Comparison of ENCODE assay signal across 36 cellular contexts in the genomic region with DNA sequence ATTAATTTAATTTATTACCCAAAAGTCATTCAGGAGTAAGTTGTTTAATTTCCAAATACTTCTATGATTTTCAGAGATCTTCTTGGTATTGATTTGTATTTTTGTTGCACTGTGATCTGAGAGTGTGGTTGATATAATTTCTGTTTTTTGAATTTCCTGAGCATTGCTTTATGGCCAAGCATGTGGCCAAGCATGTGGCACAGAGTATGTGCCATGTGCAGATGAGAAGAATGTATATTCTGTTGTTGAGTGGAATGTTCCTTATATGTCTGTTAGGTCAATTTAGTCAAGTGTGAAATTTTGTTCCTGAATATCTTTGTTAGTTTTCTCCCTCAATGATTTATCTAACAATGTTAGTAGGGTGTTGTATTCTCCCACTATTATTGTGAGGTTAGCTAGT. TPM values are rescaled to one million over a fixed set of nuclear protein-coding genes. Genes with fewer than 3 reads are reported as not detected.
"Had no signal": no experiment of that assay in that cellular context is flagged by ENCODE, and none has a peak within 500 bp of the region (broad histone marks: within the 10 kb centered on the region; RNA-seq: fewer than 3 reads in every experiment).

No MANE protein-coding gene starts in this region.

- ATAC-seq: activated CD8-positive, alpha-beta T cell treated with anti-CD3 and anti-CD28 coated beads for 36 hours; activated naive CD4-positive, alpha-beta T cell treated with anti-CD3 and anti-CD28 coated beads, Interleukin-2, amount 50 U/mL, for 72 hours; activated T-cell treated with anti-CD3 and anti-CD28 coated beads, Interleukin-2, amount 50 U/mL, for 4 hours; activated T-helper 17 cell treated with anti-CD3 and anti-CD28 coated beads, Interleukin-2, amount 50 U/mL, for 72 hours; body of pancreas had no signal

- H3K4me1 ChIP-seq: adrenal gland, body of pancreas, breast epithelium had no signal

- H3K27me3 ChIP-seq: adrenal gland, body of pancreas, brain microvascular endothelial cell, breast epithelium had no signal

- H3K4me3 ChIP-seq: adrenal gland, body of pancreas, breast epithelium had no signal

- H3K4me3 Mint-ChIP-seq: activated B cell treated with CpG ODN at 0.5 μM for 24 hours; activated CD4-positive, alpha-beta memory T cell treated with anti-CD3 and anti-CD28 coated beads for 36 hours; activated CD4-positive, alpha-beta T cell treated with anti-CD3 and anti-CD28 coated beads, Interleukin-2, amount 10 ng/mL, durations not matched to agents 24 days and 14 days; activated CD8-positive, alpha-beta T cell treated with anti-CD3 and anti-CD28 coated beads for 36 hours; activated naive CD4-positive, alpha-beta T cell treated with anti-CD3 and anti-CD28 coated beads for 36 hours; activated naive CD8-positive, alpha-beta T cell treated with anti-CD3 and anti-CD28 coated beads for 36 hours; activated T-cell treated with anti-CD3 and anti-CD28 coated beads, Interleukin-2, amount 50 U/mL, for 4 hours; activated T-helper 1 cell treated with anti-CD3 and anti-CD28 coated beads, Interleukin-12 subunit alpha, Interleukin-12 subunit beta, Interleukin-2, Interleukin-4 antibody, amounts not matched to agents 30 ng/mL and 10 ng/mL and 1 ng/mL, durations not matched to agents 14 hours and 24 hours and 36 hours; activated T-helper 17 cell treated with anti-CD3 and anti-CD28 coated beads, Interleukin-2, amount 50 U/mL, for 72 hours; T-helper 1 cell treated with Interleukin-12 subunit alpha and Interleukin-12 subunit beta and Interleukin-4 antibody, amounts not matched to agents 30 μg/mL and 1 μg/mL, for 36 hours; T-helper 2 cell treated with Interferon-gamma antibody and Interleukin-4, amounts not matched to agents 5 μg/mL and 100 μg/mL, for 36 hours had no signal

- DNase-seq: activated B cell treated with CpG ODN at 0.5 μM for 24 hours; activated CD4-positive, alpha-beta memory T cell treated with anti-CD3 and anti-CD28 coated beads for 36 hours; activated CD4-positive, alpha-beta T cell treated with anti-CD3 and anti-CD28 coated beads for 4 hours; activated CD4-positive, alpha-beta T cell treated with anti-CD3 and anti-CD28 coated beads, Interleukin-2, amount 10 ng/mL, durations not matched to agents 24 days and 14 days; activated CD4-positive, alpha-beta T cell treated with anti-CD3 and anti-CD28 coated beads, Interleukin-2, amount 50 U/mL, for 1 hour; activated CD4-positive, alpha-beta T cell treated with anti-CD3 and anti-CD28 coated beads, Interleukin-2, amount 50 U/mL, for 4 hours; activated CD4-positive, CD25-positive, alpha-beta regulatory T cell treated with anti-CD3 and anti-CD28 coated beads, Interleukin-2, amount 50 U/mL, for 72 hours; activated CD8-positive, alpha-beta memory T cell treated with anti-CD3 and anti-CD28 coated beads, Interleukin-2, amount 50 U/mL, for 4 hours; activated CD8-positive, alpha-beta T cell treated with anti-CD3 and anti-CD28 coated beads for 36 hours; activated effector memory CD4-positive, alpha-beta T cell treated with anti-CD3 and anti-CD28 coated beads, Interleukin-2, amount 50 U/mL, for 16 hours; activated gamma-delta T cell treated with Interleukin-2 at 50 U/mL for 16 hours; activated naive CD4-positive, alpha-beta T cell; activated naive CD4-positive, alpha-beta T cell treated with anti-CD3 and anti-CD28 coated beads for 36 hours; activated naive CD4-positive, alpha-beta T cell treated with anti-CD3 and anti-CD28 coated beads, Interleukin-2, amount 50 U/mL, for 16 hours; activated naive CD8-positive, alpha-beta T cell treated with anti-CD3 and anti-CD28 coated beads for 36 hours; activated T-cell treated with anti-CD3 and anti-CD28 coated beads for 4 hours; activated T-cell treated with anti-CD3 and anti-CD28 coated beads, Interleukin-2, amount 50 U/mL, for 1 hour; activated T-cell treated with anti-CD3 and anti-CD28 coated beads, Interleukin-2, amount 50 U/mL, for 4 hours; adrenal gland; amniotic stem cell; aorta; body of pancreas; brain microvascular endothelial cell; central memory CD4-positive, alpha-beta T cell; SW 1271; T-helper 1 cell; T-helper 2 cell; T-helper 9 cell had no signal

- H3K27ac ChIP-seq: adrenal gland, body of pancreas, brain microvascular endothelial cell, breast epithelium, VCaP had no signal

- H3K27ac Mint-ChIP-seq: activated B cell treated with CpG ODN at 0.5 μM for 24 hours; activated CD4-positive, alpha-beta memory T cell treated with anti-CD3 and anti-CD28 coated beads for 36 hours; activated CD4-positive, alpha-beta T cell treated with anti-CD3 and anti-CD28 coated beads, Interleukin-2, amount 10 ng/mL, durations not matched to agents 24 days and 14 days; activated CD8-positive, alpha-beta T cell treated with anti-CD3 and anti-CD28 coated beads for 36 hours; activated naive CD4-positive, alpha-beta T cell treated with anti-CD3 and anti-CD28 coated beads for 36 hours; activated naive CD4-positive, alpha-beta T cell treated with anti-CD3 and anti-CD28 coated beads, Interleukin-2, amount 50 U/mL, for 72 hours; activated naive CD8-positive, alpha-beta T cell treated with anti-CD3 and anti-CD28 coated beads for 36 hours; activated T-helper 1 cell treated with anti-CD3 and anti-CD28 coated beads, Interleukin-12 subunit alpha, Interleukin-12 subunit beta, Interleukin-2, Interleukin-4 antibody, amounts not matched to agents 30 ng/mL and 10 ng/mL and 1 ng/mL, durations not matched to agents 14 hours and 24 hours and 36 hours; activated T-helper 17 cell treated with anti-CD3 and anti-CD28 coated beads, Interleukin-2, amount 50 U/mL, for 72 hours; T-helper 1 cell treated with Interleukin-12 subunit alpha and Interleukin-12 subunit beta and Interleukin-4 antibody, amounts not matched to agents 30 μg/mL and 1 μg/mL, for 36 hours; T-helper 2 cell treated with Interferon-gamma antibody and Interleukin-4, amounts not matched to agents 5 μg/mL and 100 μg/mL, for 36 hours had no signal

- H3K36me3 ChIP-seq: adrenal gland, brain microvascular endothelial cell, breast epithelium had no signal

- H3K9me3 ChIP-seq: adrenal gland, body of pancreas had no signal

- H3K4me1 Mint-ChIP-seq: activated B cell treated with CpG ODN at 0.5 μM for 24 hours; activated CD4-positive, alpha-beta T cell treated with anti-CD3 and anti-CD28 coated beads, Interleukin-2, amount 10 ng/mL, durations not matched to agents 24 days and 14 days had no signal

- H3K27me3 Mint-ChIP-seq: activated CD4-positive, alpha-beta memory T cell treated with anti-CD3 and anti-CD28 coated beads for 36 hours; activated CD8-positive, alpha-beta T cell treated with anti-CD3 and anti-CD28 coated beads for 36 hours; activated T-helper 17 cell treated with anti-CD3 and anti-CD28 coated beads, Interleukin-2, amount 50 U/mL, for 72 hours had no signal

- FAIRE-seq: astrocyte had no signal

RNA-seq across cellular contexts. Expression of a gene that starts 53.0 kb away (rescaled TPM):
- total RNA-seq: astrocyte had no signal
- polyA plus RNA-seq: aorta had no signal
